ENCODE assay signal across 11 cellular contexts in the genomic region with DNA sequence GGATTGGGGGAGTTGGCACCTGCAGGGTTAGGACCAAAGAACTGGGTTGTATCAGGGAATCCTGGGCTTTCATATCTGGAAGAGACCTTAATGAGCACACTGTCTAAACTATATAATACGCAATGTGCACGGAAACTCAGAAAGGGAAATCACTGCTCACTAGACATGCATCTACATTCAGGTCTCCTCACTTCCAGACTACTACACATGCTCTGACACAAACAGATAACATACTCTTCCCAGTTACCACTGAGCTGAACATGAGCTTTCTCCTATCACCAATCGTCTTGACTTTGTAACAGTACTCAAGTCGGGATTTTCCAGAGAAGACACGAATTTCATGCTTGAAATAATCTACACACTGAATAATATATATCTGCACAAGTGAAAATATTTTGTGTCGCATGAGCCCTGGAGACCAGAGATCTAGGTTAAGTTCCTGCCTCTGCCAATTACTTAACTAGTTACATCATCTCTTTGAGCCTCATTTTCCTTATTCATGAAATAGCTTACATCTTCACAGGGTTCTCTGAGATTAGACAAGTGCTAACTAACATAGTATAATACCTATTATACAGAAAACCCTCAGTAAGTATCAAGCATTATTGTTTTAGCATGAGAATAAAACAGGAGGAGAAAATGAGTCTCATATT.
DNase-seq lines count a peak whose midpoint lies in the region; ATAC-seq and TF ChIP-seq lines count a peak whose summit lies in the region.
"Had no signal": no experiment of that assay in that cellular context is flagged by ENCODE, and none has a peak within 500 bp of the region (broad histone marks: within the 10 kb centered on the region; RNA-seq: fewer than 3 reads in every experiment).

No MANE protein-coding gene starts in this region.

- H3K4me1 ChIP-seq in left ventricle myocardium inferior (peaks cover 32% of the 10 kb centered on the region), muscle layer of duodenum (ENCODE audit: control insufficient read depth in 1 of 2, insufficient read depth in 2 of 2, low read length in 2 of 2) (no peaks in the 10 kb centered on the region), upper lobe of right lung (peaks cover 17% of the 10 kb centered on the region)
- H3K4me1 ChIP-seq: breast epithelium had no signal

- no peaks in the 10 kb centered on the region for H3K27me3 Mint-ChIP-seq in activated B cell treated with CpG ODN at 0.5 μM for 24 hours

- H3K36me3 ChIP-seq in left ventricle myocardium inferior, result peaks cover 65% of the 10 kb centered on the region
- peaks cover 27 to 43% of the 10 kb centered on the region in 2 donors for H3K36me3 ChIP-seq in muscle layer of duodenum (ENCODE audit: control insufficient read depth in 1 of 2, insufficient read depth in 2 of 2, low read length in 2 of 2)
- peaks cover 67% of the 10 kb centered on the region for H3K36me3 ChIP-seq in upper lobe of right lung

- CTCF ChIA-PET in activated B cell treated with CpG ODN at 0.5 μM for 24 hours (lab: Charles Lee), result interaction anchor here (3.4 kb wide), 1 partner anchor 176 kb away, joined by 16 read pairs; no protein-coding TSS in a partner anchor

- DNase-seq in left ventricle myocardium inferior (no peak), left cardiac atrium (no peak), activated B cell treated with CpG ODN at 0.5 μM for 24 hours (no peak), upper lobe of right lung (no peak), epidermal melanocyte (ENCODE audit: insufficient read length, low spot score) (no peak), NCI-H2081 (lab: John Stamatoyannopoulos, UW) (no peak), pons (ENCODE audit: low spot score) (no peak)
- DNase-seq: stimulated activated CD8-positive, alpha-beta memory T cell treated with anti-CD3 and anti-CD28 coated beads, Interleukin-4, amount 100 ng/mL, for 48 hours had no signal

- H3K4me3 Mint-ChIP-seq in activated B cell treated with CpG ODN at 0.5 μM for 24 hours, result peak overlapping the region; percentile 69

- no peaks in the 10 kb centered on the region for H3K9me3 Mint-ChIP-seq in activated B cell treated with CpG ODN at 0.5 μM for 24 hours

- POLR2A ChIA-PET in activated B cell treated with CpG ODN at 0.5 μM for 24 hours (lab: Charles Lee), result interaction anchor here (0.9 to 3.0 kb wide), 5 partner anchors 22 to 203 kb away, joined by 3 to 24 read pairs (median 5); a partner anchor contains a TSS

- H3K27ac Mint-ChIP-seq in activated B cell treated with CpG ODN at 0.5 μM for 24 hours, result peak overlapping the region; percentile 89

- H3K4me1 Mint-ChIP-seq in activated B cell treated with CpG ODN at 0.5 μM for 24 hours, result peaks cover 71% of the 10 kb centered on the region

- ATAC-seq in left cardiac atrium (no peak), activated B cell treated with CpG ODN at 0.5 μM for 24 hours (ENCODE audit: low read depth) (no peak), upper lobe of right lung (no peak)

- H3K27me3 ChIP-seq in left ventricle myocardium inferior (ENCODE audit: low read depth) (no peaks in the 10 kb centered on the region), muscle layer of duodenum (ENCODE audit: low read depth, low read length) (no peaks in the 10 kb centered on the region), upper lobe of right lung (no peaks in the 10 kb centered on the region)
- H3K27me3 ChIP-seq: breast epithelium, hepatocyte had no signal

- no peaks in the 10 kb centered on the region for H3K9me3 ChIP-seq in left ventricle myocardium inferior (replicated peaks)
- H3K9me3 ChIP-seq in muscle layer of duodenum (ENCODE audit: control insufficient read depth in 1 of 2, low read length in 2 of 2), result no peaks in the 10 kb centered on the region
- no peaks in the 10 kb centered on the region for H3K9me3 ChIP-seq in upper lobe of right lung
- H3K9me3 ChIP-seq: breast epithelium had no signal

- peaks cover 74% of the 10 kb centered on the region for H3K36me3 Mint-ChIP-seq in activated B cell treated with CpG ODN at 0.5 μM for 24 hours (ENCODE audit: low read depth)

- intact Hi-C loops in left ventricle myocardium inferior (cut with micrococcal nuclease) (no loop called here), left cardiac atrium (cut with DNase I) (loop anchor here in 1 of 2 donors (10.0 kb wide), 1 partner anchor 100 kb away; a partner anchor contains a TSS), activated B cell treated with CpG ODN at 0.5 μM for 24 hours (cut with micrococcal nuclease) (loop anchor here (2.0 to 10.0 kb wide), 2 partner anchors 18 to 560 kb away; a partner anchor contains a TSS), upper lobe of right lung (cut with DNase I) (no loop called here)

- peak overlapping the region; percentile 72 for H3K27ac ChIP-seq in left ventricle myocardium inferior (replicated peaks)
- peak overlapping the region; percentile 17 for H3K27ac ChIP-seq in muscle layer of duodenum (ENCODE audit: low read length)
- H3K27ac ChIP-seq in upper lobe of right lung, result peak overlapping the region; percentile 68
- H3K27ac ChIP-seq: hepatocyte had no signal

- TF ChIP-seq CTCF in left ventricle myocardium inferior (IDR thresholded peaks at IDR 0.05; ENCODE audit: borderline replicate concordance), result no peak
- no peak for TF ChIP-seq CTCF in activated B cell treated with CpG ODN at 0.5 μM for 24 hours (IDR thresholded peaks at IDR 0.05)
- no peak for TF ChIP-seq CTCF in upper lobe of right lung (IDR thresholded peaks at IDR 0.05)

- H3K4me3 ChIP-seq in left ventricle myocardium inferior (no peak overlapping the region), muscle layer of duodenum (ENCODE audit: low read depth in 1 of 2, low read length in 2 of 2) (no peak overlapping the region), upper lobe of right lung (no peak overlapping the region)
- H3K4me3 ChIP-seq: breast epithelium, hepatocyte had no signal

Comparison
In these comparisons a context has a peak if more than half of its experiments do, and no peak if none do; other contexts are left out.
1. H3K27ac ChIP-seq: peak in every context shown above with its lines; median percentile 72 in left ventricle myocardium inferior; 68 in upper lobe of right lung; 17 in muscle layer of duodenum.